Comparison of ENCODE assay signal across 25 cellular contexts in the genomic region with DNA sequence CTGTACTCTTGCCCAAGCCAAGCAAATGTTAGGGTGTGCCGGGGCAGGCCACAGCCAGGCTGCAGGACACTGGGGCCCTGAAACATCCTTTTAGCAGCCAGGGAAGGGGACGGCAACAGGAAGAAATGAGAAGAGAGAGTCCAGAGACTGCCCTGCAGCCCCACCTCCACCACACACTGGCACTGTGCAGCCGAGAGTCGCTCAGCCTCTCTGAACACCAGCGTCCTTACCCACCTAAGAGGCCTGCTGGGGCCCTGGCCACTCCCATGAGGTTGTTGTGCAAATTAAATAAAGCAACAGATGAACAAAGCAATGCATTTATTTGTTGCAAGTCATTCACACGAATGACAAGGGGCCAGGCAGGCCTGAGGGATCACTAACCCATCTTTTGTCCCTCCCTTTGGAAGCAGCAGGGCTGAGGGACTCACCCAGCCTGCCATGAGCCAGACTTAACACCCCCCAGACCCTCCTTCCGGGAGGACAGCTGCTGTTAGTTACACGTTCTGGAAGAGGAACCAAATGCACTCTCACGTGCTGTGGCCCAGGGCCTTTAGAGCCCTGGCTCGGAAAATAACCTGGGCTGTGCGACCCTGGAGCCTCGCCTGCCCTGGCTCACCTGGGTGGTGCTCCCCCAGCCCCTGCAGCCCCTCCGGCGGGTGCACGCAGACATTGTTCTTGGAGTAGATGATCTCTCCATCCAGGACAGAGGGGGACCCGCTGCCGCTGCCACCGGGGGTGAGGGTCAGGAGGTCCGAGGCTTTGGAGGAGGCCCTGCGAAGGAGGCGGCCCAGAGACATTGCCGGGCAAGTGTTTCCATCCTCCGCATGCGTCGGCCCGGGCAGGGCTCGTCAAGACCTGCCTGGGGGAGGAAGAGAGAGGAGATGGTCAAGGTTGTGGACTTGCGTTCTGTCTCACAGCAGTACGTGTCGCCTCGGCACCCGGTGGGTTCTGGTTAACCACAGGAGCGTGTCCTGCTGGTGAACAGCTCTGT. TPM values are rescaled to one million over a fixed set of nuclear protein-coding genes. Genes with fewer than 3 reads are reported as not detected.
"Had no signal": no experiment of that assay in that cellular context is flagged by ENCODE, and none has a peak within 500 bp of the region (broad histone marks: within the 10 kb centered on the region; RNA-seq: fewer than 3 reads in every experiment).

No MANE protein-coding gene starts in this region.

- H3K4me3 ChIP-seq: adrenal gland, ascending aorta, left ventricle myocardium inferior, sigmoid colon, testis had no signal

- FAIRE-seq: endothelial cell of umbilical vein had no signal

- H3K9me3 ChIP-seq: adrenal gland, ascending aorta, sigmoid colon, testis had no signal

- H3K27ac ChIP-seq: adrenal gland, ascending aorta, brain microvascular endothelial cell, left ventricle myocardium inferior, sigmoid colon, testis, WERI-Rb-1 had no signal

- ATAC-seq: activated CD8-positive, alpha-beta memory T cell treated with anti-CD3 and anti-CD28 coated beads, Interleukin-2, amount 10 ng/mL, durations not matched to agents 7 days and 5 days; activated CD8-positive, alpha-beta T cell treated with anti-CD3 and anti-CD28 coated beads for 36 hours; esophagus mucosa; natural killer cell treated with Interleukin-12 subunit alpha and Interleukin-12 subunit beta and Interleukin-15 and Interleukin-18, amount 100 ng/mL, for 72 hours had no signal

- H3K27me3 ChIP-seq: adrenal gland, ascending aorta, brain microvascular endothelial cell, sigmoid colon, testis had no signal

- DNase-seq: activated CD4-positive, alpha-beta T cell treated with anti-CD3 and anti-CD28 coated beads, Interleukin-2, amount 10 ng/mL, durations not matched to agents 7 days and 5 days; activated CD4-positive, CD25-positive, alpha-beta regulatory T cell treated with anti-CD3 and anti-CD28 coated beads, Interleukin-2, amount 50 U/mL, for 72 hours; activated CD8-positive, alpha-beta memory T cell treated with anti-CD3 and anti-CD28 coated beads, Interleukin-2, amount 10 ng/mL, durations not matched to agents 7 days and 5 days; activated CD8-positive, alpha-beta T cell treated with anti-CD3 and anti-CD28 coated beads for 36 hours; activated gamma-delta T cell treated with Interleukin-2 at 50 U/mL for 16 hours; activated T-cell treated with anti-CD3 and anti-CD28 coated beads for 4 hours; brain microvascular endothelial cell; central memory CD4-positive, alpha-beta T cell; effector memory CD4-positive, alpha-beta T cell; foreskin melanocyte; glutamatergic neuron; hippocampal formation; kidney glomerular epithelial cell; left ventricle myocardium inferior; nucleus accumbens; sigmoid colon; stimulated activated CD4-positive, alpha-beta T cell treated with anti-CD3 and anti-CD28 coated beads, Interleukin-4, amount 100 ng/mL, for 1 hour; stimulated activated naive CD4-positive, alpha-beta T cell; testis; WERI-Rb-1 had no signal

RNA-seq across cellular contexts. Expression of a gene that starts 23.4 kb away (rescaled TPM):
- total RNA-seq: activated CD4-positive, alpha-beta T cell treated with anti-CD3 and anti-CD28 coated beads, Interleukin-2, amount 10 ng/mL, durations not matched to agents 7 days and 5 days had no signal
